1 cellular context compared by ENCODE assay signal in the genomic region with DNA sequence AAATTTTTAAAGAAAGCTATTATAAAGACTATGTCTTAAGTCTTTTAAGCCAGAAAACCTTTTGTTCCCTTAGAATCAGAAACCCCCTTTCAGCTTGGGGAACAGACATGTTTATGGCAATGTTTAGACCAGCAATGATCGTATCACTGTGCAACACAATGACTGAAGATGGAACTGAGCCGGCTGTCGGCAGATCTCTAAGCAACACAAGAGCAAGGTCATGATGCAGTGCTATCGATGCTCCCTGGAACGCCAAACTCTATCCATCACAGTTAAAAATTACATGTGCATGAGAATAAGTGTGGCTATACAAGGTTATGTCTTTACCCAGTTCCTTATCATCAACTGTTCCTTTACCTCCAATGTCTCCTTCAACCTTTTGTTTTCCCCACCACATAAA.
TF ChIP-seq lines count a peak whose summit lies in the region.

No MANE protein-coding gene starts in this region.

TF ChIP-seq in endothelial cell of umbilical vein, 7 proteins besides CTCF, POLR2A, EP300 and RAD21:
- no peak for TF ChIP-seq EZH2 (IDR thresholded peaks at IDR 0.05; ENCODE audit: borderline replicate concordance, low read depth, low read length, severe bottlenecking)
- TF ChIP-seq, protein P1, sequence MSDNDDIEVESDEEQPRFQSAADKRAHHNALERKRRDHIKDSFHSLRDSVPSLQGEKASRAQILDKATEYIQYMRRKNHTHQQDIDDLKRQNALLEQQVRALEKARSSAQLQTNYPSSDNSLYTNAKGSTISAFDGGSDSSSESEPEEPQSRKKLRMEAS (IDR thresholded peaks at IDR 0.05; ENCODE audit: insufficient read depth, insufficient read length) = no peak
- no peak for TF ChIP-seq MYC (IDR thresholded peaks at IDR 0.05; ENCODE audit: low read depth, low read length)
- no peak for TF ChIP-seq GATA2 (IDR thresholded peaks at IDR 0.05; ENCODE audit: insufficient read depth, insufficient read length, low read depth, low read length)
- TF ChIP-seq FOS (IDR thresholded peaks at IDR 0.05; ENCODE audit: borderline replicate concordance, insufficient read depth, low read length) = no peak
- TF ChIP-seq JUN (IDR thresholded peaks at IDR 0.05; ENCODE audit: borderline replicate concordance, insufficient read depth, insufficient read length, low read depth) = no peak
- no peak for TF ChIP-seq POLR2AphosphoS5 (IDR thresholded peaks at IDR 0.05; ENCODE audit: insufficient read depth, low read depth, low read length)
